ENCODE assay signal across 7 cellular contexts in the genomic region with DNA sequence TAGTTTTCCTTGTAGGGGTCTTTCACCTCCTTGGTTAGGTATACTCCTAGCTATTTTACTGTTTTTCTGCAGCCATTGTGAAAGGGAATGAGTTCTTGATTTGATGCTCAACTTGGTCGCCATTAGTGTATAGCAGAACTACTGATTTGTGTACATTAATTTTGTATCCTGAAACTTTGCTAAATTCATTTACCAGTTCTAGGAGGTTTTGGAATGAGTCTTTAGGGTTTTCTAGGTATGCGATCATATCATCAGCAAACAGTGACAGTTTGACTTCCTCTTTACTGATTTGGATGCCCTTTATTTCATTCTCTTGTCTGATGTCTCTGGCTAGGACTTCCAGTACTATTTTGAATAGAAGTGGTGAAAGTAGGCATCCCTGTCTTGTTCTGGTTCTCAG. TPM values are rescaled to one million over a fixed set of nuclear protein-coding genes. Genes with fewer than 3 reads are reported as not detected.
A peak's percentile ranks its signal among the peaks of the same experiment; 100 is the strongest.
DNase-seq lines count a peak whose midpoint lies in the region; ATAC-seq and TF ChIP-seq lines count a peak whose summit lies in the region.
"Not testable (repeated sequence)": the region's sequence is repeated elsewhere in the genome, so short reads cannot be mapped to it uniquely, and the experiment has no call there.

No MANE protein-coding gene starts in this region.

- H3K79me2 ChIP-seq in SK-N-SH (ENCODE audit: insufficient read depth) = peaks cover 83% of the 10 kb centered on the region

- TF ChIP-seq EP300 in SK-N-SH (IDR thresholded peaks at IDR 0.05; ENCODE audit: borderline replicate concordance in 1 of 2, low read depth in 1 of 2, low read length in 1 of 2) = not testable (repeated sequence)

- peaks cover 29% of the 10 kb centered on the region for H3K4me1 ChIP-seq in CD4-positive, alpha-beta memory T cell (ENCODE audit: insufficient read depth, low read length)
- not testable (repeated sequence) for H3K4me1 ChIP-seq in SK-N-SH (ENCODE audit: control insufficient read depth in 1 of 2, insufficient read depth in 2 of 2, low read depth in 1 of 2, low read length in 1 of 2)

- not testable (repeated sequence) for H3K9me2 ChIP-seq in SK-N-SH

- H3K9ac ChIP-seq in SK-N-SH = not testable (repeated sequence)

- H3K4me3 ChIP-seq in CD4-positive, alpha-beta memory T cell (ENCODE audit: low read length in 2 of 2); SK-N-SH (ENCODE audit: low read depth in 2 of 2, low read length in 1 of 2): not testable (repeated sequence)

- H3K27ac ChIP-seq in CD4-positive, alpha-beta memory T cell (ENCODE audit: low read depth, low read length); SK-N-SH (ENCODE audit: low read depth in 2 of 2, low read length in 1 of 2): not testable (repeated sequence)

- H3K27me3 ChIP-seq in CD4-positive, alpha-beta memory T cell (ENCODE audit: insufficient read depth, low read length); SK-N-SH (ENCODE audit: insufficient read depth): not testable (repeated sequence)

- CTCF ChIA-PET in CD4-positive, alpha-beta memory T cell (lab: Charles Lee; ENCODE audit: partially characterized antibody); SK-N-SH (lab: Yijun Ruan, JAX); activated CD4-positive, alpha-beta T cell treated with anti-CD3 and anti-CD28 coated beads for 36 hours (lab: Charles Lee): not testable (repeated sequence)
- CTCF ChIA-PET in activated CD8-positive, alpha-beta memory T cell treated with anti-CD3 and anti-CD28 coated beads, Interleukin-2, amount 10 ng/mL, durations not matched to agents 7 days and 5 days (lab: Charles Lee) = interaction anchor here (1.0 to 1.1 kb wide), 2 partner anchors 17 to 50 kb away, joined by 3 read pairs; no protein-coding TSS in a partner anchor

- not testable (repeated sequence) for H3K27me3 Mint-ChIP-seq in CD4-positive, alpha-beta memory T cell; activated CD4-positive, alpha-beta T cell treated with anti-CD3 and anti-CD28 coated beads for 36 hours; activated CD8-positive, alpha-beta memory T cell treated with anti-CD3 and anti-CD28 coated beads, Interleukin-2, amount 10 ng/mL, durations not matched to agents 7 days and 5 days; activated T-helper 2 cell treated with anti-CD3 and anti-CD28 coated beads, Interferon-gamma antibody, Interleukin-2, Interleukin-4, amounts not matched to agents 10 μg/mL and 5 μg/mL and 100 μg/mL, durations not matched to agents 14 hours and 24 hours and 36 hours (ENCODE audit: low read depth); activated naive CD8-positive, alpha-beta T cell treated with anti-CD3 and anti-CD28 coated beads, Interleukin-2, amount 50 U/mL, for 24 hours; natural killer cell treated with Interleukin-12 subunit alpha and Interleukin-12 subunit beta and Interleukin-15 and Interleukin-18, amount 100 ng/mL, for 72 hours

- peak overlapping the region in 5 of 8 donors; percentile 1 to 52 (median 13) for H3K4me3 Mint-ChIP-seq in CD4-positive, alpha-beta memory T cell
- H3K4me3 Mint-ChIP-seq in activated CD4-positive, alpha-beta T cell treated with anti-CD3 and anti-CD28 coated beads for 36 hours; activated naive CD8-positive, alpha-beta T cell treated with anti-CD3 and anti-CD28 coated beads, Interleukin-2, amount 50 U/mL, for 24 hours: not testable (repeated sequence)
- peak overlapping the region; percentile 35 for H3K4me3 Mint-ChIP-seq in activated CD8-positive, alpha-beta memory T cell treated with anti-CD3 and anti-CD28 coated beads, Interleukin-2, amount 10 ng/mL, durations not matched to agents 7 days and 5 days
- peak overlapping the region; percentile 43 for H3K4me3 Mint-ChIP-seq in activated T-helper 2 cell treated with anti-CD3 and anti-CD28 coated beads, Interferon-gamma antibody, Interleukin-2, Interleukin-4, amounts not matched to agents 10 μg/mL and 5 μg/mL and 100 μg/mL, durations not matched to agents 14 hours and 24 hours and 36 hours (ENCODE audit: low read depth)
- H3K4me3 Mint-ChIP-seq in natural killer cell treated with Interleukin-12 subunit alpha and Interleukin-12 subunit beta and Interleukin-15 and Interleukin-18, amount 100 ng/mL, for 72 hours = peak overlapping the region; percentile 44

- H3K4me2 ChIP-seq in SK-N-SH = not testable (repeated sequence)

- not testable (repeated sequence) for TF ChIP-seq CTCF in SK-N-SH (IDR thresholded peaks at IDR 0.05)

- POLR2A ChIA-PET in CD4-positive, alpha-beta memory T cell (lab: Charles Lee; ENCODE audit: partially characterized antibody); SK-N-SH (lab: Yijun Ruan, JAX); activated CD4-positive, alpha-beta T cell treated with anti-CD3 and anti-CD28 coated beads for 36 hours (lab: Charles Lee): not testable (repeated sequence)

- peaks cover 0 to 23% (median 7%) of the 10 kb centered on the region in 8 donors for H3K9me3 Mint-ChIP-seq in CD4-positive, alpha-beta memory T cell
- peaks cover 22% of the 10 kb centered on the region for H3K9me3 Mint-ChIP-seq in activated CD4-positive, alpha-beta T cell treated with anti-CD3 and anti-CD28 coated beads for 36 hours (ENCODE audit: low read depth)
- peaks cover 13% of the 10 kb centered on the region for H3K9me3 Mint-ChIP-seq in activated CD8-positive, alpha-beta memory T cell treated with anti-CD3 and anti-CD28 coated beads, Interleukin-2, amount 10 ng/mL, durations not matched to agents 7 days and 5 days (ENCODE audit: low read depth)
- peaks cover 58% of the 10 kb centered on the region for H3K9me3 Mint-ChIP-seq in activated T-helper 2 cell treated with anti-CD3 and anti-CD28 coated beads, Interferon-gamma antibody, Interleukin-2, Interleukin-4, amounts not matched to agents 10 μg/mL and 5 μg/mL and 100 μg/mL, durations not matched to agents 14 hours and 24 hours and 36 hours
- peaks cover 31% of the 10 kb centered on the region for H3K9me3 Mint-ChIP-seq in activated naive CD8-positive, alpha-beta T cell treated with anti-CD3 and anti-CD28 coated beads, Interleukin-2, amount 50 U/mL, for 24 hours
- H3K9me3 Mint-ChIP-seq in natural killer cell treated with Interleukin-12 subunit alpha and Interleukin-12 subunit beta and Interleukin-15 and Interleukin-18, amount 100 ng/mL, for 72 hours = not testable (repeated sequence)

- peaks cover 37 to 49% (median 41%) of the 10 kb centered on the region in 4 donors for H3K4me1 Mint-ChIP-seq in CD4-positive, alpha-beta memory T cell
- peaks cover 39% of the 10 kb centered on the region for H3K4me1 Mint-ChIP-seq in activated CD4-positive, alpha-beta T cell treated with anti-CD3 and anti-CD28 coated beads for 36 hours
- peaks cover 41% of the 10 kb centered on the region for H3K4me1 Mint-ChIP-seq in activated CD8-positive, alpha-beta memory T cell treated with anti-CD3 and anti-CD28 coated beads, Interleukin-2, amount 10 ng/mL, durations not matched to agents 7 days and 5 days
- peaks cover 40% of the 10 kb centered on the region for H3K4me1 Mint-ChIP-seq in activated T-helper 2 cell treated with anti-CD3 and anti-CD28 coated beads, Interferon-gamma antibody, Interleukin-2, Interleukin-4, amounts not matched to agents 10 μg/mL and 5 μg/mL and 100 μg/mL, durations not matched to agents 14 hours and 24 hours and 36 hours (ENCODE audit: low read depth)
- peaks cover 36% of the 10 kb centered on the region for H3K4me1 Mint-ChIP-seq in activated naive CD8-positive, alpha-beta T cell treated with anti-CD3 and anti-CD28 coated beads, Interleukin-2, amount 50 U/mL, for 24 hours
- H3K4me1 Mint-ChIP-seq in natural killer cell treated with Interleukin-12 subunit alpha and Interleukin-12 subunit beta and Interleukin-15 and Interleukin-18, amount 100 ng/mL, for 72 hours (ENCODE audit: low read depth in 2 of 2) = peaks cover 36 to 41% of the 10 kb centered on the region in 2 donors

- not testable (repeated sequence) for H3K36me3 ChIP-seq in CD4-positive, alpha-beta memory T cell (ENCODE audit: insufficient read depth, low read length)
- peaks cover 25 to 76% of the 10 kb centered on the region in 2 experiments for H3K36me3 ChIP-seq in SK-N-SH (replicated peaks in 1 of 2; ENCODE audit: control insufficient read depth in 1 of 2, insufficient read depth in 2 of 2, low read length in 1 of 2)

- not testable (repeated sequence) for TF ChIP-seq RAD21 in SK-N-SH (IDR thresholded peaks at IDR 0.05; ENCODE audit: low read length)

- peaks cover 52% of the 10 kb centered on the region for H3F3A ChIP-seq in SK-N-SH (replicated peaks; ENCODE audit: insufficient read depth)

- ATAC-seq in activated CD4-positive, alpha-beta T cell treated with anti-CD3 and anti-CD28 coated beads for 36 hours = peak; percentile 78
- ATAC-seq in activated CD8-positive, alpha-beta memory T cell treated with anti-CD3 and anti-CD28 coated beads, Interleukin-2, amount 10 ng/mL, durations not matched to agents 7 days and 5 days = peak; percentile 45
- not testable (repeated sequence) for ATAC-seq in activated naive CD8-positive, alpha-beta T cell treated with anti-CD3 and anti-CD28 coated beads, Interleukin-2, amount 50 U/mL, for 24 hours
- peak in 1 of 2 donors; percentile 67 for ATAC-seq in natural killer cell treated with Interleukin-12 subunit alpha and Interleukin-12 subunit beta and Interleukin-15 and Interleukin-18, amount 100 ng/mL, for 72 hours

- peak overlapping the region; percentile 49 to 93 (median 74) for H3K27ac Mint-ChIP-seq in CD4-positive, alpha-beta memory T cell
- peak overlapping the region; percentile 73 for H3K27ac Mint-ChIP-seq in activated CD4-positive, alpha-beta T cell treated with anti-CD3 and anti-CD28 coated beads for 36 hours
- peak overlapping the region; percentile 75 for H3K27ac Mint-ChIP-seq in activated CD8-positive, alpha-beta memory T cell treated with anti-CD3 and anti-CD28 coated beads, Interleukin-2, amount 10 ng/mL, durations not matched to agents 7 days and 5 days
- H3K27ac Mint-ChIP-seq in activated T-helper 2 cell treated with anti-CD3 and anti-CD28 coated beads, Interferon-gamma antibody, Interleukin-2, Interleukin-4, amounts not matched to agents 10 μg/mL and 5 μg/mL and 100 μg/mL, durations not matched to agents 14 hours and 24 hours and 36 hours = peak overlapping the region; percentile 90
- H3K27ac Mint-ChIP-seq in activated naive CD8-positive, alpha-beta T cell treated with anti-CD3 and anti-CD28 coated beads, Interleukin-2, amount 50 U/mL, for 24 hours = peak overlapping the region; percentile 46
- H3K27ac Mint-ChIP-seq in natural killer cell treated with Interleukin-12 subunit alpha and Interleukin-12 subunit beta and Interleukin-15 and Interleukin-18, amount 100 ng/mL, for 72 hours = peak overlapping the region; percentile 43 to 52

- WGBS in SK-N-SH (ENCODE audit: low lambda C conversion rate) = 98% methylated on average over 2 of the region's 2 CpGs

- not testable (repeated sequence) for H4K20me1 ChIP-seq in SK-N-SH (ENCODE audit: insufficient read depth)

- intact Hi-C loops in CD4-positive, alpha-beta memory T cell (cut with micrococcal nuclease) = not testable (repeated sequence)
- intact Hi-C loops in activated CD4-positive, alpha-beta T cell treated with anti-CD3 and anti-CD28 coated beads for 36 hours (cut with DNase I, micrococcal nuclease) = loop anchor here (1.0 to 5.0 kb wide), 4 partner anchors 23 to 115 kb away; partner anchors contain the start of gene ANKRD28 (in 1 of the 2)
- intact Hi-C loops in activated T-helper 2 cell treated with anti-CD3 and anti-CD28 coated beads, Interferon-gamma antibody, Interleukin-2, Interleukin-4, amounts not matched to agents 10 μg/mL and 5 μg/mL and 100 μg/mL, durations not matched to agents 14 hours and 24 hours and 36 hours (cut with micrococcal nuclease) = loop anchor here (1.0 to 10.0 kb wide), 8 partner anchors 13 to 381 kb away; partner anchors contain the start of gene ANKRD28

- H3K9me3 ChIP-seq in CD4-positive, alpha-beta memory T cell (ENCODE audit: control insufficient read depth in 1 of 2, low read length in 2 of 2); SK-N-SH: not testable (repeated sequence)

- not testable (repeated sequence) for H2AFZ ChIP-seq in SK-N-SH (ENCODE audit: low read depth)

- H3K36me3 Mint-ChIP-seq in CD4-positive, alpha-beta memory T cell = peaks cover 33 to 53% of the 10 kb centered on the region in 2 donors
- peaks cover 60% of the 10 kb centered on the region for H3K36me3 Mint-ChIP-seq in activated CD4-positive, alpha-beta T cell treated with anti-CD3 and anti-CD28 coated beads for 36 hours (ENCODE audit: low read depth)
- peaks cover 74% of the 10 kb centered on the region for H3K36me3 Mint-ChIP-seq in activated CD8-positive, alpha-beta memory T cell treated with anti-CD3 and anti-CD28 coated beads, Interleukin-2, amount 10 ng/mL, durations not matched to agents 7 days and 5 days
- peaks cover 82% of the 10 kb centered on the region for H3K36me3 Mint-ChIP-seq in activated T-helper 2 cell treated with anti-CD3 and anti-CD28 coated beads, Interferon-gamma antibody, Interleukin-2, Interleukin-4, amounts not matched to agents 10 μg/mL and 5 μg/mL and 100 μg/mL, durations not matched to agents 14 hours and 24 hours and 36 hours (ENCODE audit: low read depth)
- peaks cover 52% of the 10 kb centered on the region for H3K36me3 Mint-ChIP-seq in activated naive CD8-positive, alpha-beta T cell treated with anti-CD3 and anti-CD28 coated beads, Interleukin-2, amount 50 U/mL, for 24 hours (ENCODE audit: low read depth)
- peaks cover 52% of the 10 kb centered on the region for H3K36me3 Mint-ChIP-seq in natural killer cell treated with Interleukin-12 subunit alpha and Interleukin-12 subunit beta and Interleukin-15 and Interleukin-18, amount 100 ng/mL, for 72 hours

- DNase-seq in CD4-positive, alpha-beta memory T cell; SK-N-SH; activated CD4-positive, alpha-beta T cell treated with anti-CD3 and anti-CD28 coated beads for 36 hours; activated CD8-positive, alpha-beta memory T cell treated with anti-CD3 and anti-CD28 coated beads, Interleukin-2, amount 10 ng/mL, durations not matched to agents 7 days and 5 days; activated T-helper 2 cell treated with anti-CD3 and anti-CD28 coated beads, Interferon-gamma antibody, Interleukin-2, Interleukin-4, amounts not matched to agents 10 μg/mL and 5 μg/mL and 100 μg/mL, durations not matched to agents 14 hours and 24 hours and 36 hours (ENCODE audit: low spot score); activated naive CD8-positive, alpha-beta T cell treated with anti-CD3 and anti-CD28 coated beads, Interleukin-2, amount 50 U/mL, for 24 hours; natural killer cell treated with Interleukin-12 subunit alpha and Interleukin-12 subunit beta and Interleukin-15 and Interleukin-18, amount 100 ng/mL, for 72 hours (ENCODE audit: low spot score): not testable (repeated sequence)

RNA-seq across cellular contexts. Expression of gene ANKRD28, which starts 51.9 kb away (rescaled TPM):
- total RNA-seq in CD4-positive, alpha-beta memory T cell = 10 to 100 TPM; 35.9 to 42.0 TPM
- polyA plus RNA-seq in CD4-positive, alpha-beta memory T cell = 10 to 100 TPM in 1 of 2 donors, 1 to 10 TPM in 1; 8.5 to 18.5 TPM
- 74.8 and 102 TPM in 2 replicates for polyA plus RNA-seq in SK-N-SH (2012; rRNA removed)
- polyA plus RNA-seq in SK-N-SH (2012; cell fraction: cytosol; rRNA removed) = 63.3 and 73.0 TPM in 2 replicates
- polyA plus RNA-seq in SK-N-SH (2012; cell fraction: nucleus; rRNA removed) = 95.3 and 194 TPM in 2 replicates
- total RNA-seq in activated CD4-positive, alpha-beta T cell treated with anti-CD3 and anti-CD28 coated beads for 36 hours = 10 to 100 TPM; 27.3 to 28.4 TPM
- total RNA-seq in activated CD8-positive, alpha-beta memory T cell treated with anti-CD3 and anti-CD28 coated beads, Interleukin-2, amount 10 ng/mL, durations not matched to agents 7 days and 5 days = 10 to 100 TPM; 56.3 to 73.6 TPM
- total RNA-seq in activated T-helper 2 cell treated with anti-CD3 and anti-CD28 coated beads, Interferon-gamma antibody, Interleukin-2, Interleukin-4, amounts not matched to agents 10 μg/mL and 5 μg/mL and 100 μg/mL, durations not matched to agents 14 hours and 24 hours and 36 hours = 44.2 and 45.5 TPM in 2 replicates
- total RNA-seq in natural killer cell treated with Interleukin-12 subunit alpha and Interleukin-12 subunit beta and Interleukin-15 and Interleukin-18, amount 100 ng/mL, for 72 hours = 10 to 100 TPM; 29.3 to 50.0 TPM
